8 cellular contexts compared by ENCODE assay signal in the genomic region with DNA sequence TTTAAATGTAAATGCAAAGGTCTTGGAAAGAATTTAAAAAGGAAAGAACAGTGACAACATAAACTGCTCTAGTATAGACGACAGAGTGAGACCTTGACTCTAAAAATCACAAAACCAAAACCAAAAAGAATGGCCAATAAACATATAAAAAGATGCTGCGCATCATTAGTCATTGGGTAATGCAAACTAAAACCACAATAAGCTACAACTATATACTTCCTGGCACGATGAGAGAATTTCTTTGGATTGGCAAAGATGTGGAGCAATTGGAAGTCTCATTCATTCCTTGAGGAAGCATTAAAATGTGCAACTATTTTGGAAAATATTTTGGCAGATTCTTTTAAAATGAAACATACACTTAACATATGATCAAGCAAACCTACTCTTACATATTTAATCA.
"Had no signal": no experiment of that assay in that cellular context is flagged by ENCODE, and none has a peak within 500 bp of the region (broad histone marks: within the 10 kb centered on the region; RNA-seq: fewer than 3 reads in every experiment).

No MANE protein-coding gene starts in this region.

- H3K27ac ChIP-seq: HL-60, KMS-11 had no signal

- H3K36me3 Mint-ChIP-seq: IgD-negative memory B cell had no signal

- H3K4me1 Mint-ChIP-seq: IgD-negative memory B cell had no signal

- H3K9me3 Mint-ChIP-seq: GM23338, H9, IgD-negative memory B cell had no signal

- H2AFZ ChIP-seq: GM23338 had no signal

- H3K9ac ChIP-seq: KMS-11 had no signal

- DNase-seq: H9, HCEC 1CT, KBM-7 had no signal

- ATAC-seq: GM23338, HepG2 had no signal

- H3K27ac Mint-ChIP-seq: GM23338, H9, IgD-negative memory B cell had no signal

- H3K4me2 ChIP-seq: GM23338, KMS-11 had no signal

- H3K4me3 Mint-ChIP-seq: GM23338, H9, IgD-negative memory B cell had no signal

- H3K4me3 ChIP-seq: GM23338 had no signal
